ENCODE assay signal across 1 cellular context in the genomic region with DNA sequence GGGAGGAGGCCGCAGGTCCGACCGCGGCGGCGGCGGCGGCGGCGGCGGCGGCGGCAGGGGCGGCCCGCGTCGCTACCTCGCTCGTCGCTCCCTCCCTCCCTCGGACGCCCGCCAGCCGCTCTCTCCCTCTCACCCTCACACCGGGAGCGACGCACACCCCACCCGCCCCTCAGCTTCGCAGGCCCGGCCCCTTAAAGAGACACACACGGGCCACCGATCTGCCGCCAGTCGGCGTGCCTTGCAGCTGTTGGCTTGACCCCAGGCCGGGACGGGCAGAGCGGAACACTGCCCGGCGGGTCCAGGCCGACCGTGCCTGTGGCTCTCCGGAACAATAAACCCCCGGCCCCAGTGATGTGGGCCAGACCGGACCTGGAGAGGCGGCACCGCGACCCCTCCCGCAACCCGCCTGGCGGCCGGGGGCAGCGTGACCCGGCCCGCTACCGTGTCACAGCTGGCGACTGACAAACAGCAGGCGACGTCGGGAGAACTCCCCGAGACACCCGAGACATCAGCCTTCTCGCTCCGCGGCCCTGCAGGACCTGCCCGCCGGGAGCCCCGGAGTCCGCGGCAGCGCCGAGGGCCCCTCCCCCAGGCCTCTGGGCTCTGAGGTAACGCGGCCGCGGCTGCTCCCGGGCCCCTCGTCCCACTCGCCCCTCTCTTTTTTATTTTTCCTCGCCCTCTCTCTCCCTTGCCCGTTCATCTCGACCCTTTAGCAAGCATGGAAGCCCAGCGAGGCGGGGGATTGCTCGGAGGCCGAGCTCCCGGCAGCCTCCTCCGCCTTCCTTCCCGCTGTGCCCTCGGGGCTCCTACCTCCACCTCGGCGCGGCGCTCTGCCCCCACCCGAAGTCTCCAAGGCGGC.
TF ChIP-seq lines count a peak whose summit lies in the region.

A gene with protein sequence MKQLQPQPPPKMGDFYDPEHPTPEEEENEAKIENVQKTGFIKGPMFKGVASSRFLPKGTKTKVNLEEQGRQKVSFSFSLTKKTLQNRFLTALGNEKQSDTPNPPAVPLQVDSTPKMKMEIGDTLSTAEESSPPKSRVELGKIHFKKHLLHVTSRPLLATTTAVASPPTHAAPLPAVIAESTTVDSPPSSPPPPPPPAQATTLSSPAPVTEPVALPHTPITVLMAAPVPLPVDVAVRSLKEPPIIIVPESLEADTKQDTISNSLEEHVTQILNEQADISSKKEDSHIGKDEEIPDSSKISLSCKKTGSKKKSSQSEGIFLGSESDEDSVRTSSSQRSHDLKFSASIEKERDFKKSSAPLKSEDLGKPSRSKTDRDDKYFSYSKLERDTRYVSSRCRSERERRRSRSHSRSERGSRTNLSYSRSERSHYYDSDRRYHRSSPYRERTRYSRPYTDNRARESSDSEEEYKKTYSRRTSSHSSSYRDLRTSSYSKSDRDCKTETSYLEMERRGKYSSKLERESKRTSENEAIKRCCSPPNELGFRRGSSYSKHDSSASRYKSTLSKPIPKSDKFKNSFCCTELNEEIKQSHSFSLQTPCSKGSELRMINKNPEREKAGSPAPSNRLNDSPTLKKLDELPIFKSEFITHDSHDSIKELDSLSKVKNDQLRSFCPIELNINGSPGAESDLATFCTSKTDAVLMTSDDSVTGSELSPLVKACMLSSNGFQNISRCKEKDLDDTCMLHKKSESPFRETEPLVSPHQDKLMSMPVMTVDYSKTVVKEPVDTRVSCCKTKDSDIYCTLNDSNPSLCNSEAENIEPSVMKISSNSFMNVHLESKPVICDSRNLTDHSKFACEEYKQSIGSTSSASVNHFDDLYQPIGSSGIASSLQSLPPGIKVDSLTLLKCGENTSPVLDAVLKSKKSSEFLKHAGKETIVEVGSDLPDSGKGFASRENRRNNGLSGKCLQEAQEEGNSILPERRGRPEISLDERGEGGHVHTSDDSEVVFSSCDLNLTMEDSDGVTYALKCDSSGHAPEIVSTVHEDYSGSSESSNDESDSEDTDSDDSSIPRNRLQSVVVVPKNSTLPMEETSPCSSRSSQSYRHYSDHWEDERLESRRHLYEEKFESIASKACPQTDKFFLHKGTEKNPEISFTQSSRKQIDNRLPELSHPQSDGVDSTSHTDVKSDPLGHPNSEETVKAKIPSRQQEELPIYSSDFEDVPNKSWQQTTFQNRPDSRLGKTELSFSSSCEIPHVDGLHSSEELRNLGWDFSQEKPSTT (N-terminal part only) (minus strand): TSS at position 124 of the 859 bp plus-strand sequence. CDS start 189 bp downstream, outside the sequence.

TF ChIP-seq in K562, 482 proteins besides CTCF, POLR2A, EP300 and RAD21 (continued from another document and continues in another):
- TF ChIP-seq, protein P1, sequence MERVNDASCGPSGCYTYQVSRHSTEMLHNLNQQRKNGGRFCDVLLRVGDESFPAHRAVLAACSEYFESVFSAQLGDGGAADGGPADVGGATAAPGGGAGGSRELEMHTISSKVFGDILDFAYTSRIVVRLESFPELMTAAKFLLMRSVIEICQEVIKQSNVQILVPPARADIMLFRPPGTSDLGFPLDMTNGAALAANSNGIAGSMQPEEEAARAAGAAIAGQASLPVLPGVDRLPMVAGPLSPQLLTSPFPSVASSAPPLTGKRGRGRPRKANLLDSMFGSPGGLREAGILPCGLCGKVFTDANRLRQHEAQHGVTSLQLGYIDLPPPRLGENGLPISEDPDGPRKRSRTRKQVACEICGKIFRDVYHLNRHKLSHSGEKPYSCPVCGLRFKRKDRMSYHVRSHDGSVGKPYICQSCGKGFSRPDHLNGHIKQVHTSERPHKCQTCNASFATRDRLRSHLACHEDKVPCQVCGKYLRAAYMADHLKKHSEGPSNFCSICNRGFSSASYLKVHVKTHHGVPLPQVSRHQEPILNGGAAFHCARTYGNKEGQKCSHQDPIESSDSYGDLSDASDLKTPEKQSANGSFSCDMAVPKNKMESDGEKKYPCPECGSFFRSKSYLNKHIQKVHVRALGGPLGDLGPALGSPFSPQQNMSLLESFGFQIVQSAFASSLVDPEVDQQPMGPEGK (CRISPR knock-in tag; IDR thresholded peaks at IDR 0.05; ENCODE audit: borderline replicate concordance) = no peak; the same call in 1 of the 2 replicates
- TF ChIP-seq NCOA4 (IDR thresholded peaks at IDR 0.05; ENCODE audit: partially characterized antibody) (no peak), GATAD2A (IDR thresholded peaks at IDR 0.05) (0 out of 2 replicates have a peak, but pooled peaks have one; percentile 37), SIN3B (IDR thresholded peaks at IDR 0.05; ENCODE audit: low read depth) (peak; percentile 18; the same call in 1 of the 2 replicates), CXXC5 (CRISPR knock-in tag; IDR thresholded peaks at IDR 0.05) (peak; percentile 61), SAFB2 (IDR thresholded peaks at IDR 0.05; ENCODE audit: borderline replicate concordance, low read depth, low read length, severe bottlenecking) (no peak), U2AF1 (optimal IDR thresholded peaks at IDR 0.05; ENCODE audit: low read depth, low read length) (peak; percentile 90), HDAC3 (IDR thresholded peaks at IDR 0.05; ENCODE audit: borderline replicate concordance, partially characterized antibody) (no peak), XRCC5 (IDR thresholded peaks at IDR 0.05; ENCODE audit: low read depth, low read length) (0 out of 2 replicates have a peak, but pooled peaks have one; percentile 19), RBBP5 (IDR thresholded peaks at IDR 0.05; ENCODE audit: borderline replicate concordance, insufficient read depth, low read length, poor library complexity, severe bottlenecking) (peak; percentile 92), SRSF1 (IDR thresholded peaks at IDR 0.05; ENCODE audit: low read depth, low read length) (no peak), CREB1 (IDR thresholded peaks at IDR 0.05) (peak; percentile 85), CREB1 (CRISPR knock-in tag; IDR thresholded peaks at IDR 0.05) (peak; percentile 88), DDX20 (tag; IDR thresholded peaks at IDR 0.05; ENCODE audit: low read depth) (no peak), FOXJ3 (CRISPR knock-in tag; IDR thresholded peaks at IDR 0.05) (no peak), ADNP (tag; IDR thresholded peaks at IDR 0.05) (no peak), HDAC1 (IDR thresholded peaks at IDR 0.05) (peak in 1 of 2 experiments; percentile 94; a peak in 2 of 4 replicates), NONO (IDR thresholded peaks at IDR 0.05; ENCODE audit: low read depth in 2 of 2, low read length in 1 of 2) (peak in 1 of 2 experiments; percentile 62; a peak in 2 of 4 replicates), FOXK1 (CRISPR knock-in tag; IDR thresholded peaks at IDR 0.05; ENCODE audit: borderline replicate concordance) (0 out of 2 replicates have a peak, but pooled peaks have one; percentile 78)
- TF ChIP-seq, protein P2, sequence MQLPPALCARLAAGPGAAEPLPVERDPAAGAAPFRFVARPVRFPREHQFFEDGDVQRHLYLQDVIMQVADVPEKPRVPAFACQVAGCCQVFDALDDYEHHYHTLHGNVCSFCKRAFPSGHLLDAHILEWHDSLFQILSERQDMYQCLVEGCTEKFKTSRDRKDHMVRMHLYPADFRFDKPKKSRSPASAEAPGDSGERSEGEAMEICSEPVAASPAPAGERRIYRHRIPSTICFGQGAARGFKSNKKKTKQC (CRISPR knock-in tag; IDR thresholded peaks at IDR 0.05) = 0 out of 2 replicates have a peak, but pooled peaks have one; percentile 27
- TF ChIP-seq, protein P3, sequence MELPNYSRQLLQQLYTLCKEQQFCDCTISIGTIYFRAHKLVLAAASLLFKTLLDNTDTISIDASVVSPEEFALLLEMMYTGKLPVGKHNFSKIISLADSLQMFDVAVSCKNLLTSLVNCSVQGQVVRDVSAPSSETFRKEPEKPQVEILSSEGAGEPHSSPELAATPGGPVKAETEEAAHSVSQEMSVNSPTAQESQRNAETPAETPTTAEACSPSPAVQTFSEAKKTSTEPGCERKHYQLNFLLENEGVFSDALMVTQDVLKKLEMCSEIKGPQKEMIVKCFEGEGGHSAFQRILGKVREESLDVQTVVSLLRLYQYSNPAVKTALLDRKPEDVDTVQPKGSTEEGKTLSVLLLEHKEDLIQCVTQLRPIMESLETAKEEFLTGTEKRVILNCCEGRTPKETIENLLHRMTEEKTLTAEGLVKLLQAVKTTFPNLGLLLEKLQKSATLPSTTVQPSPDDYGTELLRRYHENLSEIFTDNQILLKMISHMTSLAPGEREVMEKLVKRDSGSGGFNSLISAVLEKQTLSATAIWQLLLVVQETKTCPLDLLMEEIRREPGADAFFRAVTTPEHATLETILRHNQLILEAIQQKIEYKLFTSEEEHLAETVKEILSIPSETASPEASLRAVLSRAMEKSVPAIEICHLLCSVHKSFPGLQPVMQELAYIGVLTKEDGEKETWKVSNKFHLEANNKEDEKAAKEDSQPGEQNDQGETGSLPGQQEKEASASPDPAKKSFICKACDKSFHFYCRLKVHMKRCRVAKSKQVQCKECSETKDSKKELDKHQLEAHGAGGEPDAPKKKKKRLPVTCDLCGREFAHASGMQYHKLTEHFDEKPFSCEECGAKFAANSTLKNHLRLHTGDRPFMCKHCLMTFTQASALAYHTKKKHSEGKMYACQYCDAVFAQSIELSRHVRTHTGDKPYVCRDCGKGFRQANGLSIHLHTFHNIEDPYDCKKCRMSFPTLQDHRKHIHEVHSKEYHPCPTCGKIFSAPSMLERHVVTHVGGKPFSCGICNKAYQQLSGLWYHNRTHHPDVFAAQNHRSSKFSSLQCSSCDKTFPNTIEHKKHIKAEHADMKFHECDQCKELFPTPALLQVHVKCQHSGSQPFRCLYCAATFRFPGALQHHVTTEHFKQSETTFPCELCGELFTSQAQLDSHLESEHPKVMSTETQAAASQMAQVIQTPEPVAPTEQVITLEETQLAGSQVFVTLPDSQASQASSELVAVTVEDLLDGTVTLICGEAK (IDR thresholded peaks at IDR 0.05) = peak; percentile 80
- TF ChIP-seq, protein P3 (CRISPR knock-in tag; IDR thresholded peaks at IDR 0.05) = no peak
- TF ChIP-seq, protein P4, sequence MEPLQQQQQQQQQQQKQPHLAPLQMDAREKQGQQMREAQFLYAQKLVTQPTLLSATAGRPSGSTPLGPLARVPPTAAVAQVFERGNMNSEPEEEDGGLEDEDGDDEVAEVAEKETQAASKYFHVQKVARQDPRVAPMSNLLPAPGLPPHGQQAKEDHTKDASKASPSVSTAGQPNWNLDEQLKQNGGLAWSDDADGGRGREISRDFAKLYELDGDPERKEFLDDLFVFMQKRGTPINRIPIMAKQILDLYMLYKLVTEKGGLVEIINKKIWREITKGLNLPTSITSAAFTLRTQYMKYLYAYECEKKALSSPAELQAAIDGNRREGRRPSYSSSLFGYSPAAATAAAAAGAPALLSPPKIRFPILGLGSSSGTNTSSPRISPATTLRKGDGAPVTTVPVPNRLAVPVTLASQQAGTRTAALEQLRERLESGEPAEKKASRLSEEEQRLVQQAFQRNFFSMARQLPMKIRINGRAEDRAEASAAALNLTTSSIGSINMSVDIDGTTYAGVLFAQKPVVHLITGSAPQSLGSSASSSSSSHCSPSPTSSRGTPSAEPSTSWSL (CRISPR knock-in tag; IDR thresholded peaks at IDR 0.05; ENCODE audit: borderline replicate concordance) = 0 out of 2 replicates have a peak, but pooled peaks have one; percentile 60
- TF ChIP-seq, protein P5, sequence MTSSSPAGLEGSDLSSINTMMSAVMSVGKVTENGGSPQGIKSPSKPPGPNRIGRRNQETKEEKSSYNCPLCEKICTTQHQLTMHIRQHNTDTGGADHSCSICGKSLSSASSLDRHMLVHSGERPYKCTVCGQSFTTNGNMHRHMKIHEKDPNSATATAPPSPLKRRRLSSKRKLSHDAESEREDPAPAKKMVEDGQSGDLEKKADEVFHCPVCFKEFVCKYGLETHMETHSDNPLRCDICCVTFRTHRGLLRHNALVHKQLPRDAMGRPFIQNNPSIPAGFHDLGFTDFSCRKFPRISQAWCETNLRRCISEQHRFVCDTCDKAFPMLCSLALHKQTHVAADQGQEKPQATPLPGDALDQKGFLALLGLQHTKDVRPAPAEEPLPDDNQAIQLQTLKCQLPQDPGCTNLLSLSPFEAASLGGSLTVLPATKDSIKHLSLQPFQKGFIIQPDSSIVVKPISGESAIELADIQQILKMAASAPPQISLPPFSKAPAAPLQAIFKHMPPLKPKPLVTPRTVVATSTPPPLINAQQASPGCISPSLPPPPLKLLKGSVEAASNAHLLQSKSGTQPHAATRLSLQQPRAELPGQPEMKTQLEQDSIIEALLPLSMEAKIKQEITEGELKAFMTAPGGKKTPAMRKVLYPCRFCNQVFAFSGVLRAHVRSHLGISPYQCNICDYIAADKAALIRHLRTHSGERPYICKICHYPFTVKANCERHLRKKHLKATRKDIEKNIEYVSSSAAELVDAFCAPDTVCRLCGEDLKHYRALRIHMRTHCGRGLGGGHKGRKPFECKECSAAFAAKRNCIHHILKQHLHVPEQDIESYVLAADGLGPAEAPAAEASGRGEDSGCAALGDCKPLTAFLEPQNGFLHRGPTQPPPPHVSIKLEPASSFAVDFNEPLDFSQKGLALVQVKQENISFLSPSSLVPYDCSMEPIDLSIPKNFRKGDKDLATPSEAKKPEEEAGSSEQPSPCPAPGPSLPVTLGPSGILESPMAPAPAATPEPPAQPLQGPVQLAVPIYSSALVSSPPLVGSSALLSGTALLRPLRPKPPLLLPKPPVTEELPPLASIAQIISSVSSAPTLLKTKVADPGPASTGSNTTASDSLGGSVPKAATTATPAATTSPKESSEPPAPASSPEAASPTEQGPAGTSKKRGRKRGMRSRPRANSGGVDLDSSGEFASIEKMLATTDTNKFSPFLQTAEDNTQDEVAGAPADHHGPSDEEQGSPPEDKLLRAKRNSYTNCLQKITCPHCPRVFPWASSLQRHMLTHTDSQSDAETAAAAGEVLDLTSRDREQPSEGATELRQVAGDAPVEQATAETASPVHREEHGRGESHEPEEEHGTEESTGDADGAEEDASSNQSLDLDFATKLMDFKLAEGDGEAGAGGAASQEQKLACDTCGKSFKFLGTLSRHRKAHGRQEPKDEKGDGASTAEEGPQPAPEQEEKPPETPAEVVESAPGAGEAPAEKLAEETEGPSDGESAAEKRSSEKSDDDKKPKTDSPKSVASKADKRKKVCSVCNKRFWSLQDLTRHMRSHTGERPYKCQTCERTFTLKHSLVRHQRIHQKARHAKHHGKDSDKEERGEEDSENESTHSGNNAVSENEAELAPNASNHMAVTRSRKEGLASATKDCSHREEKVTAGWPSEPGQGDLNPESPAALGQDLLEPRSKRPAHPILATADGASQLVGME (CRISPR knock-in tag; IDR thresholded peaks at IDR 0.05) = 0 out of 2 replicates have a peak, but pooled peaks have one; percentile 91
